In the genomic region with DNA sequence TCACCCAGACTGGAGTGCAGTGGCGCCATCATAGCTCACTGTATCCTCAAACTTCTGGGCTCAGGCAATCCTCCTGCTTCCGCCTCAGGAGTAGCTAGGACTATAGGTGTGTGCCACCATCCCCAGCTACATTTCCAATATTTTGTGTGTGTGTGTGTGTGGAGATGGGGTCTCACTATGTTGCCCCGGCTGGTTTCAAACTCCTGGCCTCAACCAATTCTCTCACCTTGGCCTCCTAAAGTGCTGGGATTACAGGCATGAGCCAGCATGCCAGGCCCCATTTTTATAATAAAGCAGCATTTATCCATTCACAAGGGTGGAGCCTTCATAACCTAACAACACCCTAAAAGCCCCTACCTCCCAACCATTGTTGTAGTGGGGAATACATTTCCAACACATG, we compare ENCODE assay signal across 34 cellular contexts.
"Had no signal": no experiment of that assay in that cellular context is flagged by ENCODE, and none has a peak within 500 bp of the region (broad histone marks: within the 10 kb centered on the region; RNA-seq: fewer than 3 reads in every experiment).

No MANE protein-coding gene starts in this region.

- H3K27ac ChIP-seq: KMS-11 had no signal

- H3K9me3 ChIP-seq: MG63 had no signal

- H3K4me2 ChIP-seq: KMS-11 had no signal

- H3K4me3 ChIP-seq: MG63 had no signal

- H3K9ac ChIP-seq: KMS-11 had no signal

- DNase-seq: Karpas-422, Kasumi-1, MG63, MM.1S, MV-4-11, NCI-H1048, NCI-H1092, NCI-H1092 treated with DMSO at 0.1 percent for 48 hours, NCI-H1105, NCI-H1105 treated with DMSO at 0.1 percent for 48 hours, NCI-H1417, NCI-H1417 treated with DMSO at 0.1 percent for 48 hours, NCI-H1436, NCI-H1436 treated with DMSO at 0.1 percent for 48 hours, NCI-H146, NCI-H1694, NCI-H1694 treated with DMSO at 0.1 percent for 48 hours, NCI-H187, NCI-H187 treated with DMSO at 0.1 percent for 48 hours, NCI-H1930, NCI-H2029, NCI-H2029 treated with DMSO at 0.1 percent for 48 hours, NCI-H2081, NCI-H2081 treated with DMSO at 0.1 percent for 48 hours, NCI-H2107, NCI-H2171, NCI-H2171 treated with DMSO at 0.1 percent for 48 hours, NCI-H2227 treated with DMSO at 0.1 percent for 48 hours, NCI-H226, NCI-H345, NCI-H446, NCI-H446 treated with DMSO at 0.1 percent for 48 hours, NCI-H510A had no signal

- H3K36me3 ChIP-seq: MG63 had no signal
